In genomic region chr10:62057872-62058271, GRCh38 we compare ENCODE assay signal across 14 cellular contexts.
A peak's percentile ranks its signal among the peaks of the same experiment; 100 is the strongest.
DNase-seq lines count a peak whose midpoint lies in the region; ATAC-seq, FAIRE-seq and TF ChIP-seq lines count a peak whose summit lies in the region.
"Had no signal": no experiment of that assay in that cellular context is flagged by ENCODE, and none has a peak within 500 bp of the region (broad histone marks: within the 10 kb centered on the region; RNA-seq: fewer than 3 reads in every experiment).

No MANE protein-coding gene starts in this region.

- FAIRE-seq in islet of Langerhans (lab: Jason Lieb, UNC) = peak; percentile 5
- FAIRE-seq: K562 had no signal

- CTCF ChIA-PET in T-cell (lab: Charles Lee) = interaction anchor here in 1 of 2 donors (2.4 kb wide), 1 partner anchor 19 kb away, joined by 16 read pairs; no protein-coding TSS in a partner anchor

- TF ChIP-seq CTCF in CD14-positive monocyte (IDR thresholded peaks at IDR 0.05) = no peak

- no peak overlapping the region for H3K4me3 Mint-ChIP-seq in CD14-positive monocyte
- peak overlapping the region in 1 of 3 donors; percentile 40 for H3K4me3 Mint-ChIP-seq in T-cell
- peak overlapping the region; percentile 97 for H3K4me3 Mint-ChIP-seq in stimulated activated effector memory CD8-positive, alpha-beta T cell treated with anti-CD3 and anti-CD28 coated beads, Interleukin-12 subunit alpha, Interleukin-12 subunit beta, amount 100 ng/mL, for 72 hours

- H3K27me3 Mint-ChIP-seq in CD14-positive monocyte (ENCODE audit: low read depth in 3 of 3) (no peaks in the 10 kb centered on the region), T-cell (no peaks in the 10 kb centered on the region)

- H3K36me3 Mint-ChIP-seq in CD14-positive monocyte (peaks cover 26 to 29% of the 10 kb centered on the region in 2 donors), T-cell (peaks cover 91% of the 10 kb centered on the region)
- H3K36me3 Mint-ChIP-seq in stimulated activated effector memory CD8-positive, alpha-beta T cell treated with anti-CD3 and anti-CD28 coated beads, Interleukin-12 subunit alpha, Interleukin-12 subunit beta, amount 100 ng/mL, for 72 hours = peaks cover 100% of the 10 kb centered on the region

- DNase-seq in CD14-positive monocyte (ENCODE audit: low spot score) = no peak
- no peak for DNase-seq in T-cell
- no peak for DNase-seq in stimulated activated effector memory CD8-positive, alpha-beta T cell treated with anti-CD3 and anti-CD28 coated beads, Interleukin-12 subunit alpha, Interleukin-12 subunit beta, amount 100 ng/mL, for 72 hours (ENCODE audit: low spot score in 2 of 2)
- DNase-seq in NCI-H2081 (lab: John Stamatoyannopoulos, UW) = no peak
- no peak for DNase-seq in HT-29 (ENCODE audit: low spot score)
- no peak for DNase-seq in putamen (ENCODE audit: low spot score)
- no peak for DNase-seq in NK-92 (lab: John Stamatoyannopoulos, UW; ENCODE audit: unreplicated experiment)
- DNase-seq: activated CD8-positive, alpha-beta memory T cell treated with anti-CD3 and anti-CD28 coated beads, Interleukin-2, amount 50 U/mL, for 4 hours; NCI-H2081 treated with DMSO at 0.1 percent for 48 hours; T1000 had no signal

- POLR2A ChIA-PET in T-cell (lab: Charles Lee) = no interaction called here

- ATAC-seq in T-cell (replicated peaks in 1 of 4) = no peak
- no peak for ATAC-seq in stimulated activated effector memory CD8-positive, alpha-beta T cell treated with anti-CD3 and anti-CD28 coated beads, Interleukin-12 subunit alpha, Interleukin-12 subunit beta, amount 100 ng/mL, for 72 hours
- ATAC-seq: esophagus mucosa, HCT116, K562 had no signal

- intact Hi-C loops in CD14-positive monocyte (cut with micrococcal nuclease) = no loop called here

- H3K9me3 Mint-ChIP-seq in CD14-positive monocyte = peaks cover 0 to 3% (median 0%) of the 10 kb centered on the region in 7 donors
- H3K9me3 Mint-ChIP-seq in T-cell = peaks cover 0 to 9% (median 0%) of the 10 kb centered on the region in 3 donors
- peaks cover 2% of the 10 kb centered on the region for H3K9me3 Mint-ChIP-seq in stimulated activated effector memory CD8-positive, alpha-beta T cell treated with anti-CD3 and anti-CD28 coated beads, Interleukin-12 subunit alpha, Interleukin-12 subunit beta, amount 100 ng/mL, for 72 hours

- H3K4me1 Mint-ChIP-seq in CD14-positive monocyte = peaks cover 60% of the 10 kb centered on the region
- H3K4me1 Mint-ChIP-seq in T-cell = peaks cover 87 to 97% (median 95%) of the 10 kb centered on the region in 3 donors
- peaks cover 75% of the 10 kb centered on the region for H3K4me1 Mint-ChIP-seq in stimulated activated effector memory CD8-positive, alpha-beta T cell treated with anti-CD3 and anti-CD28 coated beads, Interleukin-12 subunit alpha, Interleukin-12 subunit beta, amount 100 ng/mL, for 72 hours

- H3K27ac Mint-ChIP-seq in CD14-positive monocyte = peak overlapping the region in 5 of 7 donors; percentile 22 to 92 (median 88)
- peak overlapping the region; percentile 3 to 74 for H3K27ac Mint-ChIP-seq in T-cell
- H3K27ac Mint-ChIP-seq in stimulated activated effector memory CD8-positive, alpha-beta T cell treated with anti-CD3 and anti-CD28 coated beads, Interleukin-12 subunit alpha, Interleukin-12 subunit beta, amount 100 ng/mL, for 72 hours = no peak overlapping the region
